Comparison of ENCODE assay signal across 16 cellular contexts in the genomic region with DNA sequence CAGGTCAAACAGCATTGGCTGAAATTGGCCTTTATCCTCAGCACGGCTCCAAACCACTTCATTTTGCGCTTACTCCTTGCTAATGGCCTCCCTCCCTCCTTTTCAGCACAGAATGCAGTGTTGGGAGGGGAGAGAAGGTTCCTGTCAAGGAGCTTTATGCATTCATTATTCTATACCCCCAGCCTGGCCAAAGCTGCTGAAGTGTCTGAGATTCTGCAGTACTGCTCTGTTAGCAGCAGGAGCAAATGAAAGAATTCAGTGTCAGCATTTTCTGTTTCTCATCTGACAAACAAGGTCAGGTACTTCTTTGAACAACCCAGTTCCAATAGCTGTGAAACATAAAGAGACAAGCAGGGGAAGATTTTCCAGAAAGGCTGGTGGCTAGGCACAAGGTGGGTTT.
DNase-seq lines count a peak whose midpoint lies in the region; ATAC-seq, FAIRE-seq and TF ChIP-seq lines count a peak whose summit lies in the region.
"Had no signal": no experiment of that assay in that cellular context is flagged by ENCODE, and none has a peak within 500 bp of the region (broad histone marks: within the 10 kb centered on the region; RNA-seq: fewer than 3 reads in every experiment).

No MANE protein-coding gene starts in this region.

- H3K27ac Mint-ChIP-seq in GM23338 = no peak overlapping the region; the same call in 1 of the 2 replicates
- H3K27ac Mint-ChIP-seq: activated naive CD8-positive, alpha-beta T cell treated with anti-CD3 and anti-CD28 coated beads, Interleukin-2, amount 10 ng/mL, durations not matched to agents 7 days and 5 days; IgD-negative memory B cell had no signal

- H3K27ac ChIP-seq in GM23338 (ENCODE audit: low read depth) (no peak overlapping the region), K562 (ENCODE audit: extremely low read depth, low read depth, low read length) (no peak overlapping the region), ascending aorta (no peak overlapping the region)
- H3K27ac ChIP-seq in effector memory CD4-positive, alpha-beta T cell (ENCODE audit: insufficient read depth, low read length, poor library complexity, severe bottlenecking) = no peak overlapping the region
- H3K27ac ChIP-seq: esophagus muscularis mucosa, lower lobe of right lung had no signal

- BruUV-seq in K562 (replicated peaks; lab: Mats Ljungman, UMichigan) = no TSS peak

- peaks cover 6% of the 10 kb centered on the region; the same call in 1 of the 3 replicates for H3K36me3 Mint-ChIP-seq in GM23338 (ENCODE audit: low read depth)
- H3K36me3 Mint-ChIP-seq: activated naive CD8-positive, alpha-beta T cell treated with anti-CD3 and anti-CD28 coated beads, Interleukin-2, amount 10 ng/mL, durations not matched to agents 7 days and 5 days had no signal

- DNase-seq in GM23338 (ENCODE audit: low spot score) (peak; percentile 47), NCI-H1105 (lab: John Stamatoyannopoulos, UW) (peak; percentile 15), K562 (ENCODE audit: extremely low read depth in 1 of 4, low spot score in 3 of 4) (no peak), midbrain (lab: John Stamatoyannopoulos, UW) (peak; percentile 30), lower leg skin (ENCODE audit: low spot score in 2 of 2) (no peak), ascending aorta (ENCODE audit: low spot score in 2 of 2) (no peak)
- no peak for DNase-seq in effector memory CD4-positive, alpha-beta T cell
- no peak for DNase-seq in activated CD8-positive, alpha-beta memory T cell treated with anti-CD3 and anti-CD28 coated beads for 24 hours
- DNase-seq: activated naive CD8-positive, alpha-beta T cell treated with anti-CD3 and anti-CD28 coated beads, Interleukin-2, amount 10 ng/mL, durations not matched to agents 7 days and 5 days; activated T-cell treated with anti-CD3 and anti-CD28 coated beads for 4 hours; AML-193; lower lobe of right lung; NCI-H2029 treated with DMSO at 0.1 percent for 48 hours; SW 1271 had no signal

- no peaks in the 10 kb centered on the region for H3F3A ChIP-seq in GM23338 (replicated peaks; ENCODE audit: low read depth)

- H3K9ac ChIP-seq in K562 (ENCODE audit: insufficient read depth in 1 of 2, low read depth in 2 of 2, low read length in 2 of 2) = no peak overlapping the region

- H2AFZ ChIP-seq in GM23338 = peak overlapping the region; percentile 56
- H2AFZ ChIP-seq in K562 (ENCODE audit: low read depth, low read length) = no peak overlapping the region

- CTCF ChIA-PET in K562 (lab: Yijun Ruan, JAX; ENCODE audit: low intra/inter-chr PET ratio) = no interaction called here

- H3K36me3 ChIP-seq in GM23338 (ENCODE audit: insufficient read depth) (no peaks in the 10 kb centered on the region), K562 (ENCODE audit: control insufficient read depth, insufficient read depth, low read length) (no peaks in the 10 kb centered on the region), ascending aorta (no peaks in the 10 kb centered on the region)
- H3K36me3 ChIP-seq in effector memory CD4-positive, alpha-beta T cell (ENCODE audit: control insufficient read depth, insufficient read depth, low read length) = no peaks in the 10 kb centered on the region
- H3K36me3 ChIP-seq: esophagus muscularis mucosa, lower lobe of right lung had no signal

- TF ChIP-seq POLR2A in K562 (conservative IDR thresholded peaks at IDR 0.05) (no peak), lower leg skin (IDR thresholded peaks at IDR 0.05) (no peak)

- no peaks in the 10 kb centered on the region for H3K9me2 ChIP-seq in GM23338 (ENCODE audit: insufficient read depth)

- no peak for TF ChIP-seq EP300 in K562 (IDR thresholded peaks at IDR 0.05; ENCODE audit: low read length)

- H3K4me2 ChIP-seq in GM23338 = no peak overlapping the region
- H3K4me2 ChIP-seq in K562 (ENCODE audit: insufficient read depth, low read length) = no peak overlapping the region

- no peaks in the 10 kb centered on the region for H3K9me1 ChIP-seq in K562 (ENCODE audit: control insufficient read depth, insufficient read depth, low read length)

- in situ Hi-C loops in K562 (cut with MboI) = no loop called here

- peaks cover 14% of the 10 kb centered on the region for H3K9me3 Mint-ChIP-seq in GM23338

- 0% methylated on average over 2 of the region's 2 CpGs for WGBS in K562 (ENCODE audit: insufficient coverage, low coverage, missing lambda C conversion rate)
- 29 to 52% methylated on average over 2 of the region's 2 CpGs for WGBS in lower leg skin, 2 donors

- H3K79me2 ChIP-seq in GM23338 (replicated peaks; ENCODE audit: insufficient read depth) = no peaks in the 10 kb centered on the region
- H3K79me2 ChIP-seq in K562 (ENCODE audit: control insufficient read depth, insufficient read depth, low read length) = no peaks in the 10 kb centered on the region

- H3K4me1 Mint-ChIP-seq in GM23338 = peaks cover 15% of the 10 kb centered on the region

- no peak for FAIRE-seq in K562 (lab: Jason Lieb, UNC)

- H3K4me3 Mint-ChIP-seq in GM23338 = no peak overlapping the region
- H3K4me3 Mint-ChIP-seq: activated naive CD8-positive, alpha-beta T cell treated with anti-CD3 and anti-CD28 coated beads, Interleukin-2, amount 10 ng/mL, durations not matched to agents 7 days and 5 days; IgD-negative memory B cell had no signal

- H3K4me3 ChIP-seq in GM23338 (no peak overlapping the region), K562 (no peak overlapping the region), lower leg skin (ENCODE audit: low read depth, poor library complexity, severe bottlenecking) (no peak overlapping the region), ascending aorta (no peak overlapping the region)
- H3K4me3 ChIP-seq in effector memory CD4-positive, alpha-beta T cell (ENCODE audit: insufficient read depth, low read depth, low read length, poor library complexity, severe bottlenecking) = no peak overlapping the region
- H3K4me3 ChIP-seq: esophagus muscularis mucosa, lower lobe of right lung had no signal

- TF ChIP-seq CTCF in GM23338 (conservative IDR thresholded peaks at IDR 0.05; ENCODE audit: low read depth in 2 of 2) = no peak
- no peak for TF ChIP-seq CTCF in K562 (IDR thresholded peaks at IDR 0.05 in 2 of 3, conservative IDR thresholded peaks at IDR 0.05 in 1 of 3; ENCODE audit: insufficient read depth in 2 of 3, low read depth in 1 of 3, low read length in 3 of 3)
- TF ChIP-seq CTCF in lower leg skin (IDR thresholded peaks at IDR 0.05) = no peak
- no peak for TF ChIP-seq CTCF in ascending aorta (IDR thresholded peaks at IDR 0.05)

- H3K27me3 ChIP-seq in GM23338 (ENCODE audit: insufficient read depth) = no peaks in the 10 kb centered on the region
- peaks cover 0 to 9% of the 10 kb centered on the region in 2 experiments; a peak in 3 of 5 replicates for H3K27me3 ChIP-seq in K562 (ENCODE audit: control insufficient read depth in 2 of 2, insufficient read depth in 2 of 2, low read length in 2 of 2)
- H3K27me3 ChIP-seq in effector memory CD4-positive, alpha-beta T cell (replicated peaks; ENCODE audit: control insufficient read depth, insufficient read depth, low read length, poor library complexity, severe bottlenecking) = no peaks in the 10 kb centered on the region
- H3K27me3 ChIP-seq in ascending aorta = no peaks in the 10 kb centered on the region
- H3K27me3 ChIP-seq: esophagus muscularis mucosa had no signal

- H3K9me3 ChIP-seq in K562 (replicated peaks; ENCODE audit: control insufficient read depth, insufficient read depth, low read depth, low read length) = no peaks in the 10 kb centered on the region; the same call in 1 of the 2 replicates
- H3K9me3 ChIP-seq in effector memory CD4-positive, alpha-beta T cell (ENCODE audit: control insufficient read depth, low read length) = no peaks in the 10 kb centered on the region
- no peaks in the 10 kb centered on the region for H3K9me3 ChIP-seq in ascending aorta
- H3K9me3 ChIP-seq: esophagus muscularis mucosa, lower lobe of right lung had no signal

- H3K27me3 Mint-ChIP-seq in GM23338 (ENCODE audit: insufficient read depth, low read depth, poor library complexity) = no peaks in the 10 kb centered on the region

- no peak for TF ChIP-seq RAD21 in K562 (CRISPR knock-in tag; conservative IDR thresholded peaks at IDR 0.05 in 1 of 2, IDR thresholded peaks at IDR 0.05 in 1 of 2)

- POLR2A ChIA-PET in K562 (lab: Yijun Ruan, JAX) = no interaction called here

- H3K4me1 ChIP-seq in GM23338 (ENCODE audit: insufficient read depth) (peaks cover 15% of the 10 kb centered on the region; the same call in 1 of the 2 replicates), K562 (replicated peaks in 1 of 2; ENCODE audit: control insufficient read depth in 2 of 2, insufficient read depth in 2 of 2, low read length in 2 of 2) (no peaks in the 10 kb centered on the region), ascending aorta (no peaks in the 10 kb centered on the region)
- no peaks in the 10 kb centered on the region for H3K4me1 ChIP-seq in effector memory CD4-positive, alpha-beta T cell (ENCODE audit: control insufficient read depth, insufficient read depth, low read length, poor library complexity, severe bottlenecking)
- H3K4me1 ChIP-seq: lower lobe of right lung had no signal

- H4K20me1 ChIP-seq in GM23338 (replicated peaks; ENCODE audit: insufficient read depth) (no peaks in the 10 kb centered on the region), K562 (replicated peaks; ENCODE audit: control insufficient read depth, insufficient read depth, low read length) (no peaks in the 10 kb centered on the region)

- ATAC-seq in GM23338 = peak; percentile 93
- ATAC-seq in K562 = no peak
- ATAC-seq: lower lobe of right lung had no signal

- intact Hi-C loops in K562 (cut with micrococcal nuclease) (no loop called here), lower leg skin (cut with DNase I; ENCODE audit: low total_unique reads) (no loop called here), ascending aorta (cut with DNase I) (no loop called here)

TF ChIP-seq in GM23338, 12 proteins besides CTCF, POLR2A, EP300 and RAD21 (continues in another document):
- TF ChIP-seq, protein P1, sequence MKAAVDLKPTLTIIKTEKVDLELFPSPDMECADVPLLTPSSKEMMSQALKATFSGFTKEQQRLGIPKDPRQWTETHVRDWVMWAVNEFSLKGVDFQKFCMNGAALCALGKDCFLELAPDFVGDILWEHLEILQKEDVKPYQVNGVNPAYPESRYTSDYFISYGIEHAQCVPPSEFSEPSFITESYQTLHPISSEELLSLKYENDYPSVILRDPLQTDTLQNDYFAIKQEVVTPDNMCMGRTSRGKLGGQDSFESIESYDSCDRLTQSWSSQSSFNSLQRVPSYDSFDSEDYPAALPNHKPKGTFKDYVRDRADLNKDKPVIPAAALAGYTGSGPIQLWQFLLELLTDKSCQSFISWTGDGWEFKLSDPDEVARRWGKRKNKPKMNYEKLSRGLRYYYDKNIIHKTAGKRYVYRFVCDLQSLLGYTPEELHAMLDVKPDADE (IDR thresholded peaks at IDR 0.05) = no peak

TF ChIP-seq in K562, 482 proteins besides CTCF, POLR2A, EP300 and RAD21 (continues in another document):
- TF ChIP-seq C11orf30 (IDR thresholded peaks at IDR 0.05; ENCODE audit: low read depth) = peak; percentile 80
- TF ChIP-seq RCOR1 (IDR thresholded peaks at IDR 0.05; ENCODE audit: borderline replicate concordance in 1 of 2, low read depth in 2 of 2, low read length in 2 of 2) = no peak
- peak; percentile 91 for TF ChIP-seq ZNF316 (IDR thresholded peaks at IDR 0.05)
- TF ChIP-seq BMI1 (IDR thresholded peaks at IDR 0.05; ENCODE audit: low read length) = no peak
- no peak for TF ChIP-seq BRD9 (IDR thresholded peaks at IDR 0.05; ENCODE audit: low read depth, partially characterized antibody)
- TF ChIP-seq NCOA1 (IDR thresholded peaks at IDR 0.05; ENCODE audit: low read depth) = no peak
- TF ChIP-seq TAF7 (tag; IDR thresholded peaks at IDR 0.05) = no peak

Comparison
In these comparisons a context has a peak if more than half of its experiments do, and no peak if none do; other contexts are left out.
1. DNase-seq: peak in GM23338 (single experiment), NCI-H1105 (single experiment) and midbrain (single experiment); none in K562 (0 of 4), effector memory CD4-positive, alpha-beta T cell (0 of 3), lower leg skin (0 of 2), activated CD8-positive, alpha-beta memory T cell treated with anti-CD3 and anti-CD28 coated beads for 24 hours (single experiment) and ascending aorta (0 of 2).